ENCODE assay signal across 1 cellular context in genomic region chr1:26500488-26501175, GRCh38.
TF ChIP-seq lines count a peak whose summit lies in the region.

No MANE protein-coding gene starts in this region.

TF ChIP-seq in HepG2, 621 proteins besides CTCF, POLR2A, EP300 and RAD21 (continued from another document and continues in another):
- TF ChIP-seq, protein P1, sequence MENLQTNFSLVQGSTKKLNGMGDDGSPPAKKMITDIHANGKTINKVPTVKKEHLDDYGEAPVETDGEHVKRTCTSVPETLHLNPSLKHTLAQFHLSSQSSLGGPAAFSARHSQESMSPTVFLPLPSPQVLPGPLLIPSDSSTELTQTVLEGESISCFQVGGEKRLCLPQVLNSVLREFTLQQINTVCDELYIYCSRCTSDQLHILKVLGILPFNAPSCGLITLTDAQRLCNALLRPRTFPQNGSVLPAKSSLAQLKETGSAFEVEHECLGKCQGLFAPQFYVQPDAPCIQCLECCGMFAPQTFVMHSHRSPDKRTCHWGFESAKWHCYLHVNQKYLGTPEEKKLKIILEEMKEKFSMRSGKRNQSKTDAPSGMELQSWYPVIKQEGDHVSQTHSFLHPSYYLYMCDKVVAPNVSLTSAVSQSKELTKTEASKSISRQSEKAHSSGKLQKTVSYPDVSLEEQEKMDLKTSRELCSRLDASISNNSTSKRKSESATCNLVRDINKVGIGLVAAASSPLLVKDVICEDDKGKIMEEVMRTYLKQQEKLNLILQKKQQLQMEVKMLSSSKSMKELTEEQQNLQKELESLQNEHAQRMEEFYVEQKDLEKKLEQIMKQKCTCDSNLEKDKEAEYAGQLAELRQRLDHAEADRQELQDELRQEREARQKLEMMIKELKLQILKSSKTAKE (CRISPR knock-in tag; IDR thresholded peaks at IDR 0.05; ENCODE audit: borderline replicate concordance): no peak; the same call in none of the 2 replicates
- TF ChIP-seq DMAP1 (CRISPR knock-in tag; IDR thresholded peaks at IDR 0.05) (peak; percentile 82), ZNF496 (CRISPR knock-in tag; IDR thresholded peaks at IDR 0.05; ENCODE audit: insufficient replicate concordance) (no peak), ZNF160 (CRISPR knock-in tag; IDR thresholded peaks at IDR 0.05) (no peak; the same call in 1 of the 2 replicates), AGO2 (optimal IDR thresholded peaks at IDR 0.05; ENCODE audit: low read depth, low read length) (peak; percentile 75), GTF2F1 (IDR thresholded peaks at IDR 0.05; ENCODE audit: low read length) (no peak), ZNF292 (CRISPR knock-in tag; IDR thresholded peaks at IDR 0.05; ENCODE audit: borderline replicate concordance, low read depth) (no peak), PHB2 (IDR thresholded peaks at IDR 0.05; ENCODE audit: partially characterized antibody) (no peak), ZNF329 (CRISPR knock-in tag; IDR thresholded peaks at IDR 0.05; ENCODE audit: low read depth) (peak; percentile 71; the same call in 1 of the 2 replicates), ZNF234 (CRISPR knock-in tag; conservative IDR thresholded peaks at IDR 0.05) (0 out of 2 replicates have a peak, but pooled peaks have one; percentile 42), PHF8 (CRISPR knock-in tag; IDR thresholded peaks at IDR 0.05) (peak; percentile 86), CBX1 (IDR thresholded peaks at IDR 0.05; ENCODE audit: low read depth) (no peak), SMAD1 (CRISPR knock-in tag; IDR thresholded peaks at IDR 0.05; ENCODE audit: borderline replicate concordance, low read depth) (peak; percentile 93; the same call in 1 of the 2 replicates), ARHGAP35 (CRISPR knock-in tag; IDR thresholded peaks at IDR 0.05; ENCODE audit: borderline replicate concordance) (peak; percentile 72; the same call in 1 of the 2 replicates), CBX5 (CRISPR knock-in tag; IDR thresholded peaks at IDR 0.05; ENCODE audit: borderline replicate concordance) (no peak), ZSCAN29 (CRISPR knock-in tag; conservative IDR thresholded peaks at IDR 0.05) (no peak; the same call in 1 of the 2 replicates), GATAD2A (CRISPR knock-in tag; IDR thresholded peaks at IDR 0.05) (peak; percentile 47; the same call in 1 of the 2 replicates), ZEB1 (IDR thresholded peaks at IDR 0.05; ENCODE audit: insufficient replicate concordance, low read depth) (peak; percentile 75), AKNA (CRISPR knock-in tag; IDR thresholded peaks at IDR 0.05; ENCODE audit: borderline replicate concordance) (no peak), BRF2 (CRISPR knock-in tag; IDR thresholded peaks at IDR 0.05) (peak; percentile 93), SALL2 (CRISPR knock-in tag; IDR thresholded peaks at IDR 0.05) (peak; percentile 66), HMG20A (CRISPR knock-in tag; IDR thresholded peaks at IDR 0.05; ENCODE audit: borderline replicate concordance) (no peak), HNF4G (IDR thresholded peaks at IDR 0.05; ENCODE audit: borderline replicate concordance, low read depth, low read length) (no peak), HNF4G (CRISPR knock-in tag; IDR thresholded peaks at IDR 0.05; ENCODE audit: borderline replicate concordance, low read depth) (peak; percentile 48), ATAD3A (CRISPR knock-in tag; IDR thresholded peaks at IDR 0.05) (no peak), DR1 (CRISPR knock-in tag; IDR thresholded peaks at IDR 0.05) (no peak), ZNF441 (CRISPR knock-in tag; IDR thresholded peaks at IDR 0.05; ENCODE audit: borderline replicate concordance) (peak; percentile 70; the same call in 1 of the 2 replicates), ZFP90 (CRISPR knock-in tag; IDR thresholded peaks at IDR 0.05; ENCODE audit: borderline replicate concordance) (no peak), ZMYM3 (CRISPR knock-in tag; IDR thresholded peaks at IDR 0.05) (peak; percentile 46; the same call in 1 of the 2 replicates), NCOR1 (IDR thresholded peaks at IDR 0.05; ENCODE audit: borderline replicate concordance, low read length) (peak; percentile 44; the same call in 1 of the 2 replicates), HOXA5 (CRISPR knock-in tag; IDR thresholded peaks at IDR 0.05) (peak; percentile 56; the same call in 1 of the 2 replicates), ZNF878 (CRISPR knock-in tag; IDR thresholded peaks at IDR 0.05) (peak; percentile 78; the same call in 1 of the 2 replicates), GATAD1 (CRISPR knock-in tag; IDR thresholded peaks at IDR 0.05) (no peak), BRCA1 (CRISPR knock-in tag; IDR thresholded peaks at IDR 0.05) (0 out of 2 replicates have a peak, but pooled peaks have one; percentile 36), ZBTB20 (CRISPR knock-in tag; IDR thresholded peaks at IDR 0.05; ENCODE audit: borderline replicate concordance, low read depth) (no peak; the same call in 1 of the 2 replicates), KLF9 (CRISPR knock-in tag; IDR thresholded peaks at IDR 0.05; ENCODE audit: low read depth) (no peak), SATB2 (CRISPR knock-in tag; IDR thresholded peaks at IDR 0.05) (no peak), TBX2 (CRISPR knock-in tag; IDR thresholded peaks at IDR 0.05; ENCODE audit: borderline replicate concordance) (peak; percentile 36; the same call in 1 of the 2 replicates), ELF4 (CRISPR knock-in tag; IDR thresholded peaks at IDR 0.05; ENCODE audit: borderline replicate concordance) (no peak), NR1H2 (CRISPR knock-in tag; IDR thresholded peaks at IDR 0.05; ENCODE audit: borderline replicate concordance, low read depth) (no peak), STAG1 (CRISPR knock-in tag; IDR thresholded peaks at IDR 0.05) (no peak), ETV6 (CRISPR knock-in tag; conservative IDR thresholded peaks at IDR 0.05) (no peak), ZNF296 (CRISPR knock-in tag; conservative IDR thresholded peaks at IDR 0.05) (peak; percentile 51; the same call in 1 of the 2 replicates), ZNF766 (CRISPR knock-in tag; IDR thresholded peaks at IDR 0.05; ENCODE audit: borderline replicate concordance) (no peak; the same call in 1 of the 2 replicates), ZNF547 (CRISPR knock-in tag; IDR thresholded peaks at IDR 0.05) (peak; percentile 90; the same call in 1 of the 2 replicates), ZNF124 (CRISPR knock-in tag; IDR thresholded peaks at IDR 0.05) (0 out of 2 replicates have a peak, but pooled peaks have one; percentile 33), ZNF33A (CRISPR knock-in tag; IDR thresholded peaks at IDR 0.05; ENCODE audit: borderline replicate concordance) (0 out of 2 replicates have a peak, but pooled peaks have one; percentile 52), NFRKB (IDR thresholded peaks at IDR 0.05) (no peak)
- TF ChIP-seq, protein P2, sequence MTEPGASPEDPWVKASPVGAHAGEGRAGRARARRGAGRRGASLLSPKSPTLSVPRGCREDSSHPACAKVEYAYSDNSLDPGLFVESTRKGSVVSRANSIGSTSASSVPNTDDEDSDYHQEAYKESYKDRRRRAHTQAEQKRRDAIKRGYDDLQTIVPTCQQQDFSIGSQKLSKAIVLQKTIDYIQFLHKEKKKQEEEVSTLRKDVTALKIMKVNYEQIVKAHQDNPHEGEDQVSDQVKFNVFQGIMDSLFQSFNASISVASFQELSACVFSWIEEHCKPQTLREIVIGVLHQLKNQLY (CRISPR knock-in tag; IDR thresholded peaks at IDR 0.05): peak; percentile 76
- TF ChIP-seq, protein P3, sequence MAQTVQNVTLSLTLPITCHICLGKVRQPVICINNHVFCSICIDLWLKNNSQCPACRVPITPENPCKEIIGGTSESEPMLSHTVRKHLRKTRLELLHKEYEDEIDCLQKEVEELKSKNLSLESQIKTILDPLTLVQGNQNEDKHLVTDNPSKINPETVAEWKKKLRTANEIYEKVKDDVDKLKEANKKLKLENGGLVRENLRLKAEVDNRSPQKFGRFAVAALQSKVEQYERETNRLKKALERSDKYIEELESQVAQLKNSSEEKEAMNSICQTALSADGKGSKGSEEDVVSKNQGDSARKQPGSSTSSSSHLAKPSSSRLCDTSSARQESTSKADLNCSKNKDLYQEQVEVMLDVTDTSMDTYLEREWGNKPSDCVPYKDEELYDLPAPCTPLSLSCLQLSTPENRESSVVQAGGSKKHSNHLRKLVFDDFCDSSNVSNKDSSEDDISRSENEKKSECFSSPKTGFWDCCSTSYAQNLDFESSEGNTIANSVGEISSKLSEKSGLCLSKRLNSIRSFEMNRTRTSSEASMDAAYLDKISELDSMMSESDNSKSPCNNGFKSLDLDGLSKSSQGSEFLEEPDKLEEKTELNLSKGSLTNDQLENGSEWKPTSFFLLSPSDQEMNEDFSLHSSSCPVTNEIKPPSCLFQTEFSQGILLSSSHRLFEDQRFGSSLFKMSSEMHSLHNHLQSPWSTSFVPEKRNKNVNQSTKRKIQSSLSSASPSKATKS (CRISPR knock-in tag; IDR thresholded peaks at IDR 0.05): no peak
- TF ChIP-seq, protein P4, sequence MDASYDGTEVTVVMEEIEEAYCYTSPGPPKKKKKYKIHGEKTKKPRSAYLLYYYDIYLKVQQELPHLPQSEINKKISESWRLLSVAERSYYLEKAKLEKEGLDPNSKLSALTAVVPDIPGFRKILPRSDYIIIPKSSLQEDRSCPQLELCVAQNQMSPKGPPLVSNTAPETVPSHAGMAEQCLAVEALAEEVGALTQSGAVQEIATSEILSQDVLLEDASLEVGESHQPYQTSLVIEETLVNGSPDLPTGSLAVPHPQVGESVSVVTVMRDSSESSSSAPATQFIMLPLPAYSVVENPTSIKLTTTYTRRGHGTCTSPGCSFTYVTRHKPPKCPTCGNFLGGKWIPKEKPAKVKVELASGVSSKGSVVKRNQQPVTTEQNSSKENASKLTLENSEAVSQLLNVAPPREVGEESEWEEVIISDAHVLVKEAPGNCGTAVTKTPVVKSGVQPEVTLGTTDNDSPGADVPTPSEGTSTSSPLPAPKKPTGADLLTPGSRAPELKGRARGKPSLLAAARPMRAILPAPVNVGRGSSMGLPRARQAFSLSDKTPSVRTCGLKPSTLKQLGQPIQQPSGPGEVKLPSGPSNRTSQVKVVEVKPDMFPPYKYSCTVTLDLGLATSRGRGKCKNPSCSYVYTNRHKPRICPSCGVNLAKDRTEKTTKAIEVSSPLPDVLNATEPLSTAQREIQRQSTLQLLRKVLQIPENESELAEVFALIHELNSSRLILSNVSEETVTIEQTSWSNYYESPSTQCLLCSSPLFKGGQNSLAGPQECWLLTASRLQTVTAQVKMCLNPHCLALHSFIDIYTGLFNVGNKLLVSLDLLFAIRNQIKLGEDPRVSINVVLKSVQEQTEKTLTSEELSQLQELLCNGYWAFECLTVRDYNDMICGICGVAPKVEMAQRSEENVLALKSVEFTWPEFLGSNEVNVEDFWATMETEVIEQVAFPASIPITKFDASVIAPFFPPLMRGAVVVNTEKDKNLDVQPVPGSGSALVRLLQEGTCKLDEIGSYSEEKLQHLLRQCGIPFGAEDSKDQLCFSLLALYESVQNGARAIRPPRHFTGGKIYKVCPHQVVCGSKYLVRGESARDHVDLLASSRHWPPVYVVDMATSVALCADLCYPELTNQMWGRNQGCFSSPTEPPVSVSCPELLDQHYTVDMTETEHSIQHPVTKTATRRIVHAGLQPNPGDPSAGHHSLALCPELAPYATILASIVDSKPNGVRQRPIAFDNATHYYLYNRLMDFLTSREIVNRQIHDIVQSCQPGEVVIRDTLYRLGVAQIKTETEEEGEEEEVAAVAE (CRISPR knock-in tag; IDR thresholded peaks at IDR 0.05; ENCODE audit: borderline replicate concordance): 0 out of 2 replicates have a peak, but pooled peaks have one; percentile 18
- TF ChIP-seq, protein P5, sequence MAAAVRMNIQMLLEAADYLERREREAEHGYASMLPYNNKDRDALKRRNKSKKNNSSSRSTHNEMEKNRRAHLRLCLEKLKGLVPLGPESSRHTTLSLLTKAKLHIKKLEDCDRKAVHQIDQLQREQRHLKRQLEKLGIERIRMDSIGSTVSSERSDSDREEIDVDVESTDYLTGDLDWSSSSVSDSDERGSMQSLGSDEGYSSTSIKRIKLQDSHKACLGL (CRISPR knock-in tag; IDR thresholded peaks at IDR 0.05): peak; percentile 82
